ENCODE assay signal across 22 cellular contexts in genomic region chr14:102758087-102758486, GRCh38.
"Had no signal": no experiment of that assay in that cellular context is flagged by ENCODE, and none has a peak within 500 bp of the region (broad histone marks: within the 10 kb centered on the region; RNA-seq: fewer than 3 reads in every experiment).

No MANE protein-coding gene starts in this region.

- DNase-seq: activated CD4-positive, alpha-beta memory T cell treated with anti-CD3 and anti-CD28 coated beads, Interleukin-2, amount 10 ng/mL, durations not matched to agents 7 days and 5 days; activated CD4-positive, alpha-beta T cell treated with anti-CD3 and anti-CD28 coated beads for 36 hours; activated CD4-positive, alpha-beta T cell treated with anti-CD3 and anti-CD28 coated beads, Interleukin-2, amount 50 U/mL, for 1 hour; activated gamma-delta T cell; activated naive CD4-positive, alpha-beta T cell treated with anti-CD3 and anti-CD28 coated beads for 36 hours; activated T-cell treated with anti-CD3 and anti-CD28 coated beads for 4 hours; activated T-cell treated with anti-CD3 and anti-CD28 coated beads, Interleukin-2, amount 50 U/mL, for 48 hours; amygdala; MM.1S; NCI-H1105; NCI-H1436; NCI-H187; NCI-H2081; NCI-H510A treated with DMSO at 0.1 percent for 48 hours; NCI-H69; PC-3; SIG-M5; T-cell had no signal

- H3K9me3 Mint-ChIP-seq: activated CD4-positive, alpha-beta memory T cell treated with anti-CD3 and anti-CD28 coated beads, Interleukin-2, amount 10 ng/mL, durations not matched to agents 7 days and 5 days; activated naive CD4-positive, alpha-beta T cell treated with anti-CD3 and anti-CD28 coated beads for 36 hours; activated T-helper 17 cell treated with anti-CD3 and anti-CD28 coated beads, Interleukin-2, amount 50 U/mL, for 72 hours; central memory CD8-positive, alpha-beta T cell; T-cell had no signal

- ATAC-seq: activated CD4-positive, alpha-beta T cell treated with anti-CD3 and anti-CD28 coated beads for 36 hours; activated T-helper 17 cell treated with anti-CD3 and anti-CD28 coated beads, Interleukin-2, amount 50 U/mL, for 72 hours; PC-3; T-cell had no signal

- H3K4me3 Mint-ChIP-seq: activated CD4-positive, alpha-beta memory T cell treated with anti-CD3 and anti-CD28 coated beads, Interleukin-2, amount 10 ng/mL, durations not matched to agents 7 days and 5 days; activated CD4-positive, alpha-beta T cell treated with anti-CD3 and anti-CD28 coated beads for 36 hours; activated naive CD4-positive, alpha-beta T cell treated with anti-CD3 and anti-CD28 coated beads for 36 hours; activated naive CD8-positive, alpha-beta T cell; activated T-helper 17 cell treated with anti-CD3 and anti-CD28 coated beads, Interleukin-2, amount 50 U/mL, for 72 hours; brain; central memory CD8-positive, alpha-beta T cell; T-cell had no signal

- H3K27me3 Mint-ChIP-seq: activated CD4-positive, alpha-beta memory T cell treated with anti-CD3 and anti-CD28 coated beads, Interleukin-2, amount 10 ng/mL, durations not matched to agents 7 days and 5 days; activated CD4-positive, alpha-beta T cell treated with anti-CD3 and anti-CD28 coated beads for 36 hours; activated naive CD8-positive, alpha-beta T cell; activated T-helper 17 cell treated with anti-CD3 and anti-CD28 coated beads, Interleukin-2, amount 50 U/mL, for 72 hours; central memory CD8-positive, alpha-beta T cell had no signal

- H3K27ac Mint-ChIP-seq: activated CD4-positive, alpha-beta memory T cell treated with anti-CD3 and anti-CD28 coated beads, Interleukin-2, amount 10 ng/mL, durations not matched to agents 7 days and 5 days; activated CD4-positive, alpha-beta T cell treated with anti-CD3 and anti-CD28 coated beads for 36 hours; activated naive CD4-positive, alpha-beta T cell treated with anti-CD3 and anti-CD28 coated beads for 36 hours; activated naive CD8-positive, alpha-beta T cell; activated T-helper 17 cell treated with anti-CD3 and anti-CD28 coated beads, Interleukin-2, amount 50 U/mL, for 72 hours; brain; T-cell had no signal

- H3K4me1 Mint-ChIP-seq: activated CD4-positive, alpha-beta T cell treated with anti-CD3 and anti-CD28 coated beads for 36 hours; central memory CD8-positive, alpha-beta T cell had no signal

- H3K36me3 Mint-ChIP-seq: activated naive CD8-positive, alpha-beta T cell; brain; T-cell had no signal
